Comparison of ENCODE assay signal across 16 cellular contexts in the genomic region with DNA sequence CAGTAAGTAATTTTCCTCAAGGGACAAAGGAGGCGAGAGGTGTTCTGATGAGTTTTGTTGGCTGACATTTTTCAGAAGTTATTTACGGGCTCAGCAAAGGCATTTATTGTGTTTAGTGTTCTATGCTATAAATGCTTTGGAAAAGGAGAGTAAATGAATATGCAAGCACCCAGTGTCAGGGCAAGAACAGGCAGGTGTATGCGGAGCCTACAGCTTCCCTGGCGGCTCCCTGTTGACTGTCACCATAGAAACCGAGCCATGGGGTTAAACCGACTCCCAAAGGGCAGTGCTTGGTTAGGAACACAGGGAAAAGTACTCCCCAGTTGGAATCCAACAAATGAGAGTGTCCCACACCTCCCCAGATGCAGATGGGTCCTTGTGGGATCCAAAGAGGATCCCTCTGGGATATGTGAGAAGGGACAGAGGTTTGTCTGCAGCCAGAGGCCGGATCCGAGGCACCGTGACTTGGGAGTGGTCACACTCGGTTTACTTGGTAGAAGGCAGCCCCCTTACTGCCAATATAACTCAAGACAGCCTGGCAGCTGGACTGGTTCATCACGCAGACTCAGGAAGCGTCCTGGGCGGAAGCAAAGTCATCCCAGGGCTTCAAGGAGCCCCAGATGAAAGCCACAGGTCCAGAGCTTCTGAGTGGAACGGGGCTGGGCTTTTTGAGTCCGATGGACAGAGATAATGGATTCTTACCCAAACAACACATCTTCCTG.
DNase-seq lines count a peak whose midpoint lies in the region; ATAC-seq and TF ChIP-seq lines count a peak whose summit lies in the region.
"Had no signal": no experiment of that assay in that cellular context is flagged by ENCODE, and none has a peak within 500 bp of the region (broad histone marks: within the 10 kb centered on the region; RNA-seq: fewer than 3 reads in every experiment).

No MANE protein-coding gene starts in this region.

- H3K27ac ChIP-seq in A673 (ENCODE audit: low read depth, low read length, poor library complexity, severe bottlenecking), result no peak overlapping the region
- H3K27ac ChIP-seq: heart left ventricle, Peyer's patch had no signal

- H3K4me3 ChIP-seq in A673 (ENCODE audit: low read depth, low read length, poor library complexity, severe bottlenecking), result no peak overlapping the region
- H3K4me3 ChIP-seq: heart left ventricle, lung, Peyer's patch had no signal

- H3K4me1 Mint-ChIP-seq in CD14-positive monocyte, result no peaks in the 10 kb centered on the region
- no peaks in the 10 kb centered on the region for H3K4me1 Mint-ChIP-seq in chondrocyte (ENCODE audit: low read depth)

- no peak overlapping the region for H3K4me3 Mint-ChIP-seq in CD14-positive monocyte
- H3K4me3 Mint-ChIP-seq in chondrocyte (ENCODE audit: unreplicated experiment), result no peak overlapping the region
- H3K4me3 Mint-ChIP-seq: activated T-helper 1 cell treated with anti-CD3 and anti-CD28 coated beads, Interleukin-12 subunit alpha, Interleukin-12 subunit beta, Interleukin-2, Interleukin-4 antibody, amounts not matched to agents 30 ng/mL and 10 ng/mL and 1 ng/mL, durations not matched to agents 14 hours and 24 hours and 36 hours had no signal

- H3K27me3 ChIP-seq in A673 (replicated peaks; ENCODE audit: insufficient read depth, low read depth, low read length, poor library complexity), result peaks cover 5% of the 10 kb centered on the region
- H3K27me3 ChIP-seq: Peyer's patch had no signal

- peaks cover 7 to 14% (median 11%) of the 10 kb centered on the region in 3 donors for H3K27me3 Mint-ChIP-seq in CD14-positive monocyte (ENCODE audit: low read depth in 3 of 3)
- peaks cover 26% of the 10 kb centered on the region for H3K27me3 Mint-ChIP-seq in chondrocyte (ENCODE audit: low read depth)

- DNase-seq in CD14-positive monocyte (ENCODE audit: low spot score), result peak; percentile 20
- DNase-seq in NCI-H1105 (lab: John Stamatoyannopoulos, UW), result peak; percentile 61
- peak; percentile 10 for DNase-seq in NCI-H2196 treated with DMSO at 0.1 percent for 48 hours (lab: John Stamatoyannopoulos, UW; ENCODE audit: unreplicated experiment)
- peak; percentile 38 for DNase-seq in chondrocyte (ENCODE audit: low spot score)
- no peak for DNase-seq in anterior cingulate cortex (lab: John Stamatoyannopoulos, UW)
- no peak for DNase-seq in mucosa of gallbladder (ENCODE audit: low spot score)
- no peak for DNase-seq in A673 (ENCODE audit: low spot score)
- DNase-seq: activated CD4-positive, CD25-positive, alpha-beta regulatory T cell treated with anti-CD3 and anti-CD28 coated beads, Interleukin-2, amount 50 U/mL, for 72 hours; nucleus accumbens; Peyer's patch; SK-N-SH had no signal

- no peaks in the 10 kb centered on the region for H3K4me1 ChIP-seq in A673 (ENCODE audit: insufficient read depth, low read length, poor library complexity, severe bottlenecking)
- H3K4me1 ChIP-seq: heart left ventricle, Peyer's patch had no signal

- CTCF ChIA-PET in A673 (lab: Charles Lee), result no interaction called here

- no peaks in the 10 kb centered on the region for H3K9me3 ChIP-seq in A673 (ENCODE audit: low read depth, low read length, poor library complexity, severe bottlenecking)
- H3K9me3 ChIP-seq: Peyer's patch, SK-N-SH had no signal

- H3K9me3 Mint-ChIP-seq in CD14-positive monocyte, result peaks cover 0 to 6% (median 1%) of the 10 kb centered on the region in 7 donors
- peaks cover 11% of the 10 kb centered on the region for H3K9me3 Mint-ChIP-seq in chondrocyte (ENCODE audit: low read depth)
- H3K9me3 Mint-ChIP-seq: activated naive CD4-positive, alpha-beta T cell treated with anti-CD3 and anti-CD28 coated beads, Interleukin-2, amount 50 U/mL, for 72 hours had no signal

- H3K36me3 ChIP-seq in A673 (ENCODE audit: insufficient read depth, low read length, poor library complexity, severe bottlenecking), result no peaks in the 10 kb centered on the region
- H3K36me3 ChIP-seq: heart left ventricle, Peyer's patch had no signal

- no peak for ATAC-seq in GM19328 (IDR thresholded peaks at IDR 0.05; ENCODE audit: unreplicated experiment)
- ATAC-seq: activated naive CD4-positive, alpha-beta T cell treated with anti-CD3 and anti-CD28 coated beads, Interleukin-2, amount 50 U/mL, for 72 hours; heart left ventricle had no signal

- intact Hi-C loops in CD14-positive monocyte (cut with micrococcal nuclease) (no loop called here), A673 (cut with micrococcal nuclease; ENCODE audit: unreplicated experiment) (no loop called here)

- POLR2A ChIA-PET in A673 (lab: Charles Lee; ENCODE audit: low non-redundant PET), result no interaction called here

- H3K36me3 Mint-ChIP-seq in CD14-positive monocyte (no peaks in the 10 kb centered on the region), chondrocyte (ENCODE audit: low read depth) (no peaks in the 10 kb centered on the region)
- H3K36me3 Mint-ChIP-seq: activated naive CD4-positive, alpha-beta T cell treated with anti-CD3 and anti-CD28 coated beads, Interleukin-2, amount 50 U/mL, for 72 hours had no signal

- BruUV-seq in A673 (replicated peaks; lab: Mats Ljungman, UMichigan), result no TSS peak

- TF ChIP-seq CTCF in CD14-positive monocyte (IDR thresholded peaks at IDR 0.05), result no peak
- no peak for TF ChIP-seq CTCF in chondrocyte (IDR thresholded peaks at IDR 0.05)
- no peak for TF ChIP-seq CTCF in A673 (conservative IDR thresholded peaks at IDR 0.05; ENCODE audit: low read depth, low read length)

- H3K27ac Mint-ChIP-seq in CD14-positive monocyte (no peak overlapping the region), chondrocyte (ENCODE audit: unreplicated experiment) (no peak overlapping the region)
- H3K27ac Mint-ChIP-seq: activated naive CD4-positive, alpha-beta T cell treated with anti-CD3 and anti-CD28 coated beads, Interleukin-2, amount 50 U/mL, for 72 hours; activated T-helper 1 cell treated with anti-CD3 and anti-CD28 coated beads, Interleukin-12 subunit alpha, Interleukin-12 subunit beta, Interleukin-2, Interleukin-4 antibody, amounts not matched to agents 30 ng/mL and 10 ng/mL and 1 ng/mL, durations not matched to agents 14 hours and 24 hours and 36 hours had no signal

Comparison
In these comparisons a context has a peak if more than half of its experiments do, and no peak if none do; other contexts are left out.
1. DNase-seq: peak in CD14-positive monocyte (single experiment), NCI-H1105 (single experiment), NCI-H2196 treated with DMSO at 0.1 percent for 48 hours (single experiment) and chondrocyte (single experiment); none in anterior cingulate cortex (0 of 58), mucosa of gallbladder (single experiment) and A673 (single experiment).